2 cellular contexts compared by ENCODE assay signal in the genomic region with DNA sequence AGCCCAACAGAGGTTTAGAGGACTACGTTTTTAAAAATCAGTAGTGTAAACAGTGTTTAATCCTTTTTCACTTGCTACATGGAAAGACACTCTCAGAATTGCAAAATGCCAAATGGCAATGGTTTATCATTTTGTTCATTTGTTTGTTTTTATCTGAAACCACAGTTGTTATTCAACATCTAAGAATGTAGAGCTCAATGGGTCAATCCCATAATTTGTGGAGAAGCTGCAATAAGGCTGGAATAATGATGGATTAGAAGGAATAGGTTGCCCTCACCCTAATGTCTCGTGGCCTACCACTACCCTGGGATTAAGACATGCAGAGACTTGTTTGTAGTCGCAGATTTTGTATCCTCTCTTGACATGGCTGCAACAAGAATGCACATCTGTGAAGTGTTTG.
TF ChIP-seq lines count a peak whose summit lies in the region.

No MANE protein-coding gene starts in this region.

TF ChIP-seq in A549, 52 proteins besides CTCF, POLR2A, EP300 and RAD21 (continued from another document):
- TF ChIP-seq HMGXB4 (CRISPR knock-in tag; IDR thresholded peaks at IDR 0.05; ENCODE audit: borderline replicate concordance) (no peak), NPAS2 (CRISPR knock-in tag; IDR thresholded peaks at IDR 0.05; ENCODE audit: borderline replicate concordance) (no peak), HOXA7 (CRISPR knock-in tag; IDR thresholded peaks at IDR 0.05) (no peak), HEYL (CRISPR knock-in tag; IDR thresholded peaks at IDR 0.05) (no peak), ZFP36 (IDR thresholded peaks at IDR 0.05; ENCODE audit: borderline replicate concordance, partially characterized antibody) (no peak), CHD4 (IDR thresholded peaks at IDR 0.05; ENCODE audit: borderline replicate concordance) (no peak), CEBPB (IDR thresholded peaks at IDR 0.05) (no peak), POLR2AphosphoS2 (conservative IDR thresholded peaks at IDR 0.05; ENCODE audit: low read length) (no peak), KDM5A (IDR thresholded peaks at IDR 0.05) (no peak), NR3C1 (IDR thresholded peaks at IDR 0.05) (no peak), CHD2 (IDR thresholded peaks at IDR 0.05; ENCODE audit: low read length, partially characterized antibody) (no peak), NFE2L2 (conservative IDR thresholded peaks at IDR 0.05; ENCODE audit: low read length) (no peak), MAZ (IDR thresholded peaks at IDR 0.05; ENCODE audit: borderline replicate concordance, low read depth, low read length) (no peak), JUN (IDR thresholded peaks at IDR 0.05) (no peak), GATA3 (IDR thresholded peaks at IDR 0.05; ENCODE audit: borderline replicate concordance) (no peak), TP53 (CRISPR knock-in tag; IDR thresholded peaks at IDR 0.05) (no peak), EHMT2 (IDR thresholded peaks at IDR 0.05; ENCODE audit: low read depth) (no peak)
- TF ChIP-seq, protein P1, sequence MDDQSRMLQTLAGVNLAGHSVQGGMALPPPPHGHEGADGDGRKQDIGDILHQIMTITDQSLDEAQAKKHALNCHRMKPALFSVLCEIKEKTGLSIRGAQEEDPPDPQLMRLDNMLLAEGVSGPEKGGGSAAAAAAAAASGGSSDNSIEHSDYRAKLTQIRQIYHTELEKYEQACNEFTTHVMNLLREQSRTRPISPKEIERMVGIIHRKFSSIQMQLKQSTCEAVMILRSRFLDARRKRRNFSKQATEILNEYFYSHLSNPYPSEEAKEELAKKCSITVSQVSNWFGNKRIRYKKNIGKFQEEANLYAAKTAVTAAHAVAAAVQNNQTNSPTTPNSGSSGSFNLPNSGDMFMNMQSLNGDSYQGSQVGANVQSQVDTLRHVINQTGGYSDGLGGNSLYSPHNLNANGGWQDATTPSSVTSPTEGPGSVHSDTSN (IDR thresholded peaks at IDR 0.05), result no peak
- TF ChIP-seq, protein P2, sequence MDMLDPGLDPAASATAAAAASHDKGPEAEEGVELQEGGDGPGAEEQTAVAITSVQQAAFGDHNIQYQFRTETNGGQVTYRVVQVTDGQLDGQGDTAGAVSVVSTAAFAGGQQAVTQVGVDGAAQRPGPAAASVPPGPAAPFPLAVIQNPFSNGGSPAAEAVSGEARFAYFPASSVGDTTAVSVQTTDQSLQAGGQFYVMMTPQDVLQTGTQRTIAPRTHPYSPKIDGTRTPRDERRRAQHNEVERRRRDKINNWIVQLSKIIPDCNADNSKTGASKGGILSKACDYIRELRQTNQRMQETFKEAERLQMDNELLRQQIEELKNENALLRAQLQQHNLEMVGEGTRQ (IDR thresholded peaks at IDR 0.05), result no peak
TF ChIP-seq in A549: peak in this region for 0.

TF ChIP-seq in SK-N-SH, 30 proteins besides CTCF, POLR2A, EP300 and RAD21 (continued from another document):
- TF ChIP-seq SIN3A (IDR thresholded peaks at IDR 0.05; ENCODE audit: borderline replicate concordance, low read depth, low read length) (no peak), TAF1 (IDR thresholded peaks at IDR 0.05; ENCODE audit: borderline replicate concordance, low read depth, low read length) (no peak), POLR2AphosphoS5 (IDR thresholded peaks at IDR 0.05; ENCODE audit: low read depth, low read length) (no peak), RFX5 (IDR thresholded peaks at IDR 0.05; ENCODE audit: low read length) (no peak)
TF ChIP-seq in SK-N-SH: peak in this region for 0.
